Comparison of ENCODE assay signal across 8 cellular contexts in genomic region chr12:121795029-121795977, GRCh38. TPM values are rescaled to one million over a fixed set of nuclear protein-coding genes. Genes with fewer than 3 reads are reported as not detected.
DNase-seq lines count a peak whose midpoint lies in the region; ATAC-seq and TF ChIP-seq lines count a peak whose summit lies in the region.

No MANE protein-coding gene starts in this region.

- DNase-seq in ELF-1 (ENCODE audit: low read depth, low spot score): peak; percentile 92
- no peak for DNase-seq in Panc1 (ENCODE audit: low read depth, low spot score)
- peak; percentile 76 for DNase-seq in activated effector memory CD4-positive, alpha-beta T cell treated with Interleukin-2 at 50 U/mL for 16 hours
- peak; percentile 89 for DNase-seq in fibroblast of pulmonary artery (ENCODE audit: low read depth)

- peak overlapping the region; percentile 46; the same call in 1 of the 2 replicates for H3K27ac ChIP-seq in HUES64 (ENCODE audit: low read depth, low read length)
- peak overlapping the region; percentile 91 for H3K27ac ChIP-seq in Panc1 (ENCODE audit: low read length)
- H3K27ac ChIP-seq in temporal lobe (ENCODE audit: low read depth, low read length): peak overlapping the region; percentile 23

- H3K9me3 Mint-ChIP-seq in nephron: no peaks in the 10 kb centered on the region

- in situ Hi-C loops in Panc1 (cut with HindIII; ENCODE audit: low pct_unique_long_range_greater_than_20kb, low sequenced_read_pairs): no loop called here

- no peaks in the 10 kb centered on the region; the same call in 1 of the 2 replicates for H3K27me3 ChIP-seq in HUES64 (ENCODE audit: insufficient read depth, low read length)
- H3K27me3 ChIP-seq in Panc1 (ENCODE audit: control insufficient read depth, insufficient read depth, low read length): no peaks in the 10 kb centered on the region

- H3K9ac ChIP-seq in HUES64 (ENCODE audit: low read depth, low read length): 0 out of 2 replicates have a peak overlapping the region, but pooled peaks have one; percentile 0

- POLR2A ChIA-PET in Panc1 (lab: Charles Lee): interaction anchor here (0.6 to 1.5 kb wide), 3 partner anchors 16 to 316 kb away, joined by 3 to 8 read pairs (median 4); no protein-coding TSS in a partner anchor

- no peaks in the 10 kb centered on the region for H3K9me3 ChIP-seq in HUES64 (ENCODE audit: insufficient read depth, low read depth, low read length)
- H3K9me3 ChIP-seq in Panc1 (ENCODE audit: control insufficient read depth, insufficient read depth, low read depth, low read length): no peaks in the 10 kb centered on the region

- intact Hi-C loops in Panc1 (cut with micrococcal nuclease; ENCODE audit: unreplicated experiment): loop anchor here (2.0 kb wide), 1 partner anchor 93 kb away; the partner anchor contains the start of gene PSMD9

- peaks cover 53% of the 10 kb centered on the region for H3K4me1 Mint-ChIP-seq in nephron

- TF ChIP-seq CTCF in Panc1 (IDR thresholded peaks at IDR 0.05): peak; percentile 81
- TF ChIP-seq CTCF in fibroblast of pulmonary artery (IDR thresholded peaks at IDR 0.05; ENCODE audit: low read length, missing control alignments): peak; percentile 93
- peak; percentile 82 to 94 (median 93) for TF ChIP-seq CTCF in nephron (IDR thresholded peaks at IDR 0.05; ENCODE audit: unreplicated experiment in 3 of 3)

- H3K36me3 Mint-ChIP-seq in nephron (ENCODE audit: low read depth): peaks cover 22% of the 10 kb centered on the region

- CTCF ChIA-PET in Panc1 (lab: Charles Lee): interaction anchor here (0.5 to 4.3 kb wide), 14 partner anchors 9 to 197 kb away, joined by 3 to 72 read pairs (median 6); partner anchors contain the start of genes CFAP251, PSMD9 and SETD1B

- H3K36me3 ChIP-seq in HUES64 (ENCODE audit: insufficient read depth, low read length) (peaks cover 18% of the 10 kb centered on the region), Panc1 (ENCODE audit: control insufficient read depth, insufficient read depth, low read length) (peaks cover 4% of the 10 kb centered on the region; the same call in 1 of the 2 replicates)

- H3K4me3 ChIP-seq in HUES64 (ENCODE audit: low read length) (peak overlapping the region; percentile 30; the same call in 1 of the 2 replicates), Panc1 (ENCODE audit: low read depth in 2 of 2, low read length in 2 of 2) (peak overlapping the region; percentile 75 to 77; a peak in 3 of 4 replicates), fibroblast of pulmonary artery (replicated peaks; ENCODE audit: low read depth, low read length) (no peak overlapping the region)

- H3K4me1 ChIP-seq in HUES64 (ENCODE audit: insufficient read depth, low read length) (peaks cover 25% of the 10 kb centered on the region), Panc1 (ENCODE audit: control insufficient read depth, insufficient read depth, low read length) (peaks cover 63% of the 10 kb centered on the region)

- ATAC-seq in Panc1: peak; percentile 36
- ATAC-seq in GM18909 (IDR thresholded peaks at IDR 0.05; ENCODE audit: poor library complexity, unreplicated experiment): no peak

- peak overlapping the region; percentile 86 to 95 (median 87) for H3K27ac Mint-ChIP-seq in nephron

- BruUV-seq in Panc1 (replicated peaks; lab: Mats Ljungman, UMichigan): no TSS peak

- 49% methylated on average over 15 of the region's 15 CpGs for WGBS in HUES64

- peaks cover 7% of the 10 kb centered on the region for H3K27me3 Mint-ChIP-seq in nephron (ENCODE audit: low read depth)

- peak overlapping the region; percentile 81 to 86 (median 83) for H3K4me3 Mint-ChIP-seq in nephron

RNA-seq across cellular contexts. Expression of gene RHOF, which starts 1.8 kb away (rescaled TPM):
- 15.1 TPM for polyA plus RNA-seq in HUES64 (2013, experiment 1 of 2)
- polyA plus RNA-seq in HUES64 (2013, experiment 2 of 2): 15.5 TPM
- total RNA-seq in Panc1 (2021; ENCODE audit: unreplicated experiment): 71.8 TPM
- 81.8 TPM for polyA plus RNA-seq in Panc1 (2012; ENCODE audit: insufficient read length)
- 10.1 TPM for total RNA-seq in temporal lobe

RNA-seq across cellular contexts. Expression of gene SETD1B, which starts 8.5 kb away (rescaled TPM):
- 8.4 TPM for polyA plus RNA-seq in HUES64 (2013, experiment 1 of 2)
- 8.3 TPM for polyA plus RNA-seq in HUES64 (2013, experiment 2 of 2)
- 31.2 TPM for total RNA-seq in Panc1 (2021; ENCODE audit: unreplicated experiment)
- 24.0 TPM for polyA plus RNA-seq in Panc1 (2012; ENCODE audit: insufficient read length)
- total RNA-seq in temporal lobe: 7.1 TPM

Comparison
In these comparisons a context has a peak if more than half of its experiments do, and no peak if none do; other contexts are left out.
1. H3K27ac ChIP-seq: peak in every context shown above with its lines; median percentile 91 in Panc1; 46 in HUES64; 23 in temporal lobe.